In the genomic region with DNA sequence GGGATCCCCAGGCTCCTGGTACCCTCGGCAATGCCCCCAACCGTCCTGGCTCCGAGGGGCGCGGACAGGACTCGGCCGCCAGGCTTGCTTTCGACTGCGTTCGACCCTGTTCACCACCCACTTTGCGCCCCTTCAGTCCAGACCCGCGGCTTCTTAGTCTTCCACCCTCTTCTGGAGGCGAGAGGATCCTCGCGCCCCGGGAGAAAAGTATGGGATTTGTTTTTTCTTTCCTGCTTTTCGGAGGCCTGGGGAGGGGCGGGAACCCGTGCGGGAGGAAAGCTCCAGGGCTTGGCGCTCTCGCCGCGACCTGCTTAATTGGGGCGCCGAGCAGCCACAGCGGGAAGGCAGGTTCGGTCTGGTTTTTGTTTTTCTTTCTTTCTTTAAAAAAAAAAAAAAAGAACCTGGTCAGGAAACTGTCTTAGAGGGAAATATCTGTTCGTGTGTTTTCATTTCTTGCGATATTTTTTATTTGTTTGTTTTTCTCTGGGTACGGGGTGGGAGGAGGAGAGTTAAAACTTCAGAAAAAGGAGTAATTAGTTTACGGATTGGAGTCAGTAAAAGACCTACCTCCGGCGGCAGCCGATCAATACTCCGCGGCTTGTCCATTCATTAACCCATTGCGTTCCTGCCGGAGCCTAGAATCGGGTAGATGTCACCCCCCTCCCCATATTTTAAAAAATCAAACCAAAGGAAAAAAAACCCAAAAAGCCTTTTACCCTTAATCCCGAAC, we compare ENCODE assay signal across 11 cellular contexts. TPM values are rescaled to one million over a fixed set of nuclear protein-coding genes. Genes with fewer than 3 reads are reported as not detected.
A peak's percentile ranks its signal among the peaks of the same experiment; 100 is the strongest.
DNase-seq lines count a peak whose midpoint lies in the region; ATAC-seq and TF ChIP-seq lines count a peak whose summit lies in the region.
"Had no signal": no experiment of that assay in that cellular context is flagged by ENCODE, and none has a peak within 500 bp of the region (broad histone marks: within the 10 kb centered on the region; RNA-seq: fewer than 3 reads in every experiment).

No MANE protein-coding gene starts in this region.

- H3K9me3 Mint-ChIP-seq in nephron: peaks cover 5% of the 10 kb centered on the region

- H3K4me3 Mint-ChIP-seq in nephron: peak overlapping the region; percentile 86 to 99 (median 94)

- H3K4me1 ChIP-seq in HUES48 (ENCODE audit: control insufficient read depth, insufficient read depth, low read length): peaks cover 36% of the 10 kb centered on the region

- peaks cover 38% of the 10 kb centered on the region for H3K4me1 Mint-ChIP-seq in nephron

- H3K27me3 Mint-ChIP-seq in nephron (ENCODE audit: low read depth): peaks cover 98% of the 10 kb centered on the region

- ATAC-seq in GM18517 (IDR thresholded peaks at IDR 0.05; ENCODE audit: unreplicated experiment): no peak
- ATAC-seq: activated CD4-positive, CD25-positive, alpha-beta regulatory T cell treated with anti-CD3 and anti-CD28 coated beads, Interleukin-2, amount 50 U/mL, for 24 hours; gastroesophageal sphincter had no signal

- CTCF ChIA-PET in AG04449 (lab: Yijun Ruan, JAX): interaction anchor here (1.1 to 2.1 kb wide), 3 partner anchors 9 to 698 kb away, joined by 3 to 4 read pairs (median 4); no protein-coding TSS in a partner anchor

- no peaks in the 10 kb centered on the region for H3K9me3 ChIP-seq in HUES48 (ENCODE audit: control insufficient read depth, insufficient read depth, low read length)

- POLR2A ChIA-PET in AG04449 (lab: Yijun Ruan, JAX): no interaction called here

- peaks cover 35% of the 10 kb centered on the region for H3K36me3 Mint-ChIP-seq in nephron (ENCODE audit: low read depth)

- peaks cover 100% of the 10 kb centered on the region for H3K27me3 ChIP-seq in HUES48 (ENCODE audit: control insufficient read depth, insufficient read depth, low read length)
- peaks cover 0 to 100% (median 88%) of the 10 kb centered on the region in 45 donors for H3K27me3 ChIP-seq in dorsolateral prefrontal cortex

- H3K4me3 ChIP-seq in AG04449 (ENCODE audit: low read depth, low read length) (peak overlapping the region; percentile 94), HUES48 (ENCODE audit: low read depth, low read length) (peak overlapping the region; percentile 46; the same call in 1 of the 2 replicates), dorsolateral prefrontal cortex (peak overlapping the region; percentile 16 to 72 (median 57))

- no peak overlapping the region for H3K27ac ChIP-seq in HUES48 (ENCODE audit: low read depth, low read length)
- H3K27ac ChIP-seq in dorsolateral prefrontal cortex: peak overlapping the region in 55 of 59 donors; percentile 13 to 94 (median 82)

- no peak for DNase-seq in AG04449 (ENCODE audit: low read depth, low spot score)
- no peak for DNase-seq in dorsolateral prefrontal cortex
- DNase-seq in Ammon's horn (ENCODE audit: low spot score): no peak
- DNase-seq in germinal center (ENCODE audit: low spot score): no peak
- DNase-seq in putamen (ENCODE audit: low spot score): no peak
- DNase-seq: NCI-H1694 had no signal

- H3K9ac ChIP-seq in HUES48 (ENCODE audit: low read depth, low read length): no peak overlapping the region

- TF ChIP-seq CTCF in AG04449 (IDR thresholded peaks at IDR 0.05; ENCODE audit: insufficient read depth, low read length, missing control alignments) (no peak), dorsolateral prefrontal cortex (IDR thresholded peaks at IDR 0.05 in 54 of 56, conservative IDR thresholded peaks at IDR 0.05 in 2 of 56; ENCODE audit: low read depth in 1 of 56, partially characterized antibody in 56 of 56) (peak in 1 of 56 donors; percentile 0), nephron (IDR thresholded peaks at IDR 0.05; ENCODE audit: unreplicated experiment in 3 of 3) (no peak)

- peak overlapping the region; percentile 95 to 99 (median 99) for H3K27ac Mint-ChIP-seq in nephron

- no peaks in the 10 kb centered on the region for H3K36me3 ChIP-seq in HUES48 (ENCODE audit: control insufficient read depth, insufficient read depth, low read length)
- H3K36me3 ChIP-seq: gastroesophageal sphincter had no signal

- intact Hi-C loops in dorsolateral prefrontal cortex (cut with DNase I): loop anchor here in 1 of 2 donors (5.0 kb wide), 1 partner anchor 503 kb away; a partner anchor contains a TSS

RNA-seq across cellular contexts. Expression of a gene that starts 1.6 kb away (rescaled TPM):
- total RNA-seq in dorsolateral prefrontal cortex: 10 to 100 TPM in 118 of 120 experiments, 1 to 10 TPM in 2; 8.0 to 53.7 (median 21.6) TPM
